ENCODE assay signal across 10 cellular contexts in the genomic region with DNA sequence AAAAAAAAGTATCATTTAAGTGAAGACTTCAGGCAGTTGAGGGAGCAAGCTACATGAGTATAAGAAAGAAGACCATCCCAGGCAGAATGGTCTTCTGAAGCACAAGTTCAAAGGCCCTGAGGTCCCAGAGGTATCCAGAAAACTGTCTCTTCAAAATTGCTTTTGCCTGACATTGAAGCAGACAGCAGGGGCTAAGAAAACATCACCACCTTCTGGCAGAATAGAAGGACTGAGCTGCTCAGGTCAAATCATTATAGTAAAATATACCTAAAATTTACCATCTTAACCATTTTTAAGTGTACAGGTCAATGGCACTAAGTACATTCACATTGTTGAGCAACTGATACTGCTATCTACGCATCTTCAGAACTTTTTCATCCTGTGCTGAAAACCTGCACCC. TPM values are rescaled to one million over a fixed set of nuclear protein-coding genes. Genes with fewer than 3 reads are reported as not detected.
DNase-seq lines count a peak whose midpoint lies in the region; ATAC-seq and TF ChIP-seq lines count a peak whose summit lies in the region.
"Had no signal": no experiment of that assay in that cellular context is flagged by ENCODE, and none has a peak within 500 bp of the region (broad histone marks: within the 10 kb centered on the region; RNA-seq: fewer than 3 reads in every experiment).

No MANE protein-coding gene starts in this region.

- no peaks in the 10 kb centered on the region for H4K20me1 ChIP-seq in OCI-LY1 (ENCODE audit: insufficient read depth, low read length)

- no peaks in the 10 kb centered on the region for H3K9me3 ChIP-seq in OCI-LY1 (ENCODE audit: low read length)
- H3K9me3 ChIP-seq in neuronal stem cell (replicated peaks in 1 of 2; ENCODE audit: control insufficient read depth in 2 of 2, insufficient read depth in 1 of 2, low read depth in 1 of 2, low read length in 2 of 2) = no peaks in the 10 kb centered on the region

- ATAC-seq in HG02610 (IDR thresholded peaks at IDR 0.05; ENCODE audit: unreplicated experiment) = no peak

- no peaks in the 10 kb centered on the region for H3K79me1 ChIP-seq in neuronal stem cell (ENCODE audit: low read depth, low read length)

- H2BK12ac ChIP-seq in neuronal stem cell (ENCODE audit: low read length) = no peak overlapping the region

- H2AFZ ChIP-seq in OCI-LY1 (ENCODE audit: low read length) (no peak overlapping the region), neuronal stem cell (ENCODE audit: low read length) (no peak overlapping the region)

- H3K4me1 ChIP-seq in OCI-LY1 (ENCODE audit: insufficient read depth, low read length, severe bottlenecking) (peaks cover 48% of the 10 kb centered on the region), neuronal stem cell (ENCODE audit: control insufficient read depth in 2 of 2, insufficient read depth in 1 of 2, low read depth in 1 of 2, low read length in 2 of 2) (no peaks in the 10 kb centered on the region)

- H3K4ac ChIP-seq in neuronal stem cell (ENCODE audit: low read length) = no peak overlapping the region

- TF ChIP-seq CTCF in GM10266 (IDR thresholded peaks at IDR 0.05; ENCODE audit: control insufficient read depth, insufficient read depth, low read depth, missing control alignments) = peak; percentile 57
- peak; percentile 78 for TF ChIP-seq CTCF in OCI-LY1 (IDR thresholded peaks at IDR 0.05; ENCODE audit: low read length)
- TF ChIP-seq CTCF in fibroblast of mammary gland (conservative IDR thresholded peaks at IDR 0.05; ENCODE audit: control insufficient read depth, insufficient read depth, low read depth, low read length) = peak; percentile 39

- H4K91ac ChIP-seq in neuronal stem cell (ENCODE audit: low read depth, low read length, poor library complexity) = no peak overlapping the region

- no peak overlapping the region for H3K14ac ChIP-seq in neuronal stem cell (ENCODE audit: low read length)

- no peak overlapping the region for H3K23ac ChIP-seq in neuronal stem cell (ENCODE audit: low read depth, low read length, poor library complexity)

- H3K36me3 ChIP-seq in OCI-LY1 (ENCODE audit: insufficient read depth, low read length) = no peaks in the 10 kb centered on the region
- H3K36me3 ChIP-seq in neuronal stem cell (replicated peaks in 1 of 2; ENCODE audit: control insufficient read depth in 2 of 2, insufficient read depth in 2 of 2, low read length in 2 of 2) = no peaks in the 10 kb centered on the region

- DNase-seq in 8988T = peak; percentile 38
- DNase-seq in GM10266 (ENCODE audit: extremely low spot score) = peak; percentile 54
- no peak for DNase-seq in fibroblast of mammary gland (ENCODE audit: low read depth)
- DNase-seq in dedifferentiated amniotic fluid mesenchymal stem cell (ENCODE audit: extremely low spot score) = no peak
- DNase-seq in neuronal stem cell (ENCODE audit: low spot score) = no peak
- DNase-seq in central memory CD4-positive, alpha-beta T cell = no peak
- DNase-seq: activated CD4-positive, alpha-beta T cell treated with anti-CD3 and anti-CD28 coated beads for 1 hour; NCI-H2081 treated with DMSO at 0.1 percent for 48 hours had no signal

- no peak overlapping the region for H2BK15ac ChIP-seq in neuronal stem cell (ENCODE audit: low read length)

- no CpG with 5 or more reads among the region's 1 CpG for WGBS in neuronal stem cell (ENCODE audit: extremely low coverage in 2 of 2, insufficient read length in 2 of 2, insufficient replicate concordance in 1 of 2), 2 donors

- H3K18ac ChIP-seq in neuronal stem cell (ENCODE audit: low read length) = no peak overlapping the region

- H3K4me2 ChIP-seq in OCI-LY1 (ENCODE audit: low read length) (no peak overlapping the region), neuronal stem cell (ENCODE audit: insufficient read depth, low read length, poor library complexity, severe bottlenecking) (no peak overlapping the region)

- no peaks in the 10 kb centered on the region for H3K9me2 ChIP-seq in OCI-LY1 (ENCODE audit: low read depth, low read length)

- H2BK120ac ChIP-seq in neuronal stem cell (ENCODE audit: low read depth, low read length) = no peak overlapping the region

- H3K4me3 ChIP-seq in OCI-LY1 (ENCODE audit: low read depth, low read length, poor library complexity, severe bottlenecking) = no peak overlapping the region
- H3K4me3 ChIP-seq in fibroblast of mammary gland (ENCODE audit: control insufficient read depth, low read depth, low read length) = no peak overlapping the region
- H3K4me3 ChIP-seq in neuronal stem cell (ENCODE audit: low read length in 2 of 2) = no peak overlapping the region

- no peak overlapping the region for H4K8ac ChIP-seq in neuronal stem cell (ENCODE audit: low read depth, low read length)

- H2BK5ac ChIP-seq in neuronal stem cell (ENCODE audit: low read length) = no peak overlapping the region

- H3K27me3 ChIP-seq in OCI-LY1 (ENCODE audit: insufficient read depth, low read length) (no peaks in the 10 kb centered on the region), neuronal stem cell (ENCODE audit: control insufficient read depth in 3 of 3, insufficient read depth in 3 of 3, low read depth in 1 of 3, low read length in 3 of 3) (no peaks in the 10 kb centered on the region)

- H3K27ac ChIP-seq in OCI-LY1 (ENCODE audit: low read depth, low read length, poor library complexity, severe bottlenecking) (no peak overlapping the region), neuronal stem cell (replicated peaks; ENCODE audit: low read length) (no peak overlapping the region)

- H2AK5ac ChIP-seq in neuronal stem cell (ENCODE audit: low read depth, low read length) = no peak overlapping the region

- no peak overlapping the region for H3K9ac ChIP-seq in OCI-LY1 (ENCODE audit: low read length)
- H3K9ac ChIP-seq in neuronal stem cell (ENCODE audit: low read depth, low read length, poor library complexity) = no peak overlapping the region

- H3F3A ChIP-seq in OCI-LY1 (ENCODE audit: insufficient read depth, low read length) = 0 out of 2 replicates have a peak, but pooled peaks cover 3% of the 10 kb centered on the region

- no peaks in the 10 kb centered on the region for H3K79me2 ChIP-seq in OCI-LY1 (ENCODE audit: insufficient read depth, low read length)

RNA-seq across cellular contexts. Expression of gene GPR160, which starts 16.4 kb away (rescaled TPM):
- 0.46 TPM for polyA plus RNA-seq in neuronal stem cell (2013, experiment 1 of 2)
- polyA plus RNA-seq in neuronal stem cell (2013, experiment 2 of 2) = 0.37 TPM

Comparison
In these comparisons a context has a peak if more than half of its experiments do, and no peak if none do; other contexts are left out.
1. DNase-seq: peak in 8988T (single experiment) and GM10266 (single experiment); none in fibroblast of mammary gland (single experiment), dedifferentiated amniotic fluid mesenchymal stem cell (single experiment), neuronal stem cell (single experiment) and central memory CD4-positive, alpha-beta T cell (single experiment).
2. Peak in every context shown above with its lines, with median percentiles within 50 percentile points of each other: CTCF ChIP-seq.